19 cellular contexts compared by ENCODE assay signal in genomic region chr14:95564060-95564459, GRCh38. TPM values are rescaled to one million over a fixed set of nuclear protein-coding genes. Genes with fewer than 3 reads are reported as not detected.
DNase-seq lines count a peak whose midpoint lies in the region; ATAC-seq and TF ChIP-seq lines count a peak whose summit lies in the region.
"Had no signal": no experiment of that assay in that cellular context is flagged by ENCODE, and none has a peak within 500 bp of the region (broad histone marks: within the 10 kb centered on the region; RNA-seq: fewer than 3 reads in every experiment).

No MANE protein-coding gene starts in this region.

- no peak overlapping the region for H3K27ac ChIP-seq in right atrium auricular region
- H3K27ac ChIP-seq in adrenal gland: no peak overlapping the region
- no peak overlapping the region for H3K27ac ChIP-seq in upper lobe of right lung
- H3K27ac ChIP-seq: heart right ventricle had no signal

- no peak for TF ChIP-seq CTCF in right atrium auricular region (IDR thresholded peaks at IDR 0.05)
- TF ChIP-seq CTCF in adrenal gland (IDR thresholded peaks at IDR 0.05): no peak
- no peak for TF ChIP-seq CTCF in upper lobe of right lung (IDR thresholded peaks at IDR 0.05)

- no peaks in the 10 kb centered on the region for H3K27me3 ChIP-seq in right atrium auricular region
- no peaks in the 10 kb centered on the region for H3K27me3 ChIP-seq in adrenal gland
- H3K27me3 ChIP-seq in upper lobe of right lung: no peaks in the 10 kb centered on the region

- no peaks in the 10 kb centered on the region for H3K36me3 ChIP-seq in right atrium auricular region
- no peaks in the 10 kb centered on the region for H3K36me3 ChIP-seq in adrenal gland (replicated peaks in 1 of 2)
- H3K36me3 ChIP-seq in upper lobe of right lung: no peaks in the 10 kb centered on the region
- H3K36me3 ChIP-seq: heart right ventricle had no signal

- DNase-seq in Right ventricle myocardium inferior (ENCODE audit: missing footprints) (no peak), right atrium auricular region (ENCODE audit: low spot score) (no peak), adrenal gland (peak in 4 of 7 donors; percentile 36 to 54 (median 48)), left cardiac atrium (peak; percentile 31), upper lobe of right lung (peak; percentile 41)
- DNase-seq: activated CD4-positive, alpha-beta T cell treated with anti-CD3 and anti-CD28 coated beads, Interleukin-2, amount 10 ng/mL, durations not matched to agents 7 days and 5 days; activated naive CD4-positive, alpha-beta T cell; CD4-positive, alpha-beta T cell; DND-41; islet precursor cell; mesendoderm; NCI-H1105; NCI-H82; SW 1271 had no signal

- no peak for TF ChIP-seq POLR2A in adrenal gland (IDR thresholded peaks at IDR 0.05)

- H3K9me3 ChIP-seq in right atrium auricular region: no peaks in the 10 kb centered on the region
- H3K9me3 ChIP-seq in adrenal gland (replicated peaks in 1 of 3): no peaks in the 10 kb centered on the region
- H3K9me3 ChIP-seq in upper lobe of right lung: no peaks in the 10 kb centered on the region
- H3K9me3 ChIP-seq: heart right ventricle had no signal

- no peaks in the 10 kb centered on the region for H3K4me1 ChIP-seq in right atrium auricular region
- H3K4me1 ChIP-seq in adrenal gland (replicated peaks in 1 of 2): no peaks in the 10 kb centered on the region
- no peaks in the 10 kb centered on the region for H3K4me1 ChIP-seq in upper lobe of right lung

- H3K4me3 ChIP-seq in right atrium auricular region (no peak overlapping the region), adrenal gland (no peak overlapping the region), upper lobe of right lung (no peak overlapping the region)
- H3K4me3 ChIP-seq: heart right ventricle had no signal

- ATAC-seq in Right ventricle myocardium inferior (peak; percentile 92), left cardiac atrium (peak in 1 of 2 donors; percentile 67), upper lobe of right lung (no peak), GM19023 (IDR thresholded peaks at IDR 0.05; ENCODE audit: unreplicated experiment) (no peak), HG02885 (IDR thresholded peaks at IDR 0.05; ENCODE audit: poor library complexity, unreplicated experiment) (no peak), GM19351 (IDR thresholded peaks at IDR 0.05; ENCODE audit: unreplicated experiment) (no peak)

- intact Hi-C loops in Right ventricle myocardium inferior (cut with DNase I): loop anchor here (5.0 kb wide), 2 partner anchors 713 to 858 kb away; no protein-coding TSS in a partner anchor
- intact Hi-C loops in adrenal gland (cut with DNase I): loop anchor here (5.0 to 10.0 kb wide), 3 partner anchors 118 to 211 kb away; no protein-coding TSS in a partner anchor
- intact Hi-C loops in left cardiac atrium (cut with DNase I): loop anchor here (5.0 to 10.0 kb wide), 3 partner anchors 208 to 711 kb away; no protein-coding TSS in a partner anchor
- intact Hi-C loops in upper lobe of right lung (cut with DNase I): loop anchor here (5.0 kb wide), 1 partner anchor 208 kb away; no protein-coding TSS in a partner anchor

- WGBS in adrenal gland, 4 donors: 47 to 73% (median 64%) methylated on average over 3 to 4 of the region's 4 CpGs

RNA-seq across cellular contexts. Expression of gene GLRX5, which starts 29.2 kb away (rescaled TPM):
- total RNA-seq in Right ventricle myocardium inferior (84.7 TPM), right atrium auricular region (10 to 100 TPM; 54.0 to 58.9 TPM), adrenal gland (100 to 1,000 TPM in 1 of 8 donors, 10 to 100 TPM in 7; 45.3 to 128 (median 71.6) TPM), left cardiac atrium (10 to 100 TPM; 59.7 to 78.1 TPM), upper lobe of right lung (27.2 TPM)
- polyA plus RNA-seq in adrenal gland: 100 to 1,000 TPM in 1 of 3 donors, 10 to 100 TPM in 2; 32.7 to 134 (median 57.6) TPM

RNA-seq across cellular contexts. Expression of gene SYNE3, which starts 47.6 kb away (rescaled TPM):
- total RNA-seq in Right ventricle myocardium inferior (16.5 TPM), right atrium auricular region (10 to 100 TPM in 1 of 2 donors, 1 to 10 TPM in 1; 8.2 to 13.2 TPM), adrenal gland (10 to 100 TPM; 10.5 to 24.8 (median 14.4) TPM), left cardiac atrium (10 to 100 TPM; 24.6 to 34.3 TPM), upper lobe of right lung (19.3 TPM)
- 1 to 10 TPM; 2.5 to 6.2 (median 4.4) TPM for polyA plus RNA-seq in adrenal gland
- total RNA-seq: epithelial cell of proximal tubule had no signal

Comparison
In these comparisons a context has a peak if more than half of its experiments do, and no peak if none do; other contexts are left out.
1. DNase-seq: peak in adrenal gland (4 of 7), left cardiac atrium (single experiment) and upper lobe of right lung (single experiment); none in Right ventricle myocardium inferior (single experiment) and right atrium auricular region (single experiment).